14 cellular contexts compared by ENCODE assay signal in the genomic region with DNA sequence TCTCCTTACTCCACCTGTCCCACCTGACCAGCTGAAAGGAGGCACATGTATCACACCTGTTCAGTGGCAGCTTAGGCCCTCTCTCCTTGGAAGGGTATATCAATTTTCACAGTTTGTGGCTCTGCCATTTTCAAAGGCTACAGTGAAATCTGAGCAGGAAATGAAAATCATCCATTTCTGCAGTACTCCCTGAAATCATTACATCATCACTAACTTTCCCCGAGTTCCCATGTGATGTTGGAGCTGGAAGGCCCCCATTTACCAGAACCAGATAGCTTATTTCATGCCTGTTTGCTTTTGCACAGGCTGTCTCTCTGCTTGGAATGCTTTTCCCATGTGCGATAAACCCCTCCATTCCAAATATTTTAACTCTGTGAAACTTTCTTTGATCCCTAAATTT.
"Had no signal": no experiment of that assay in that cellular context is flagged by ENCODE, and none has a peak within 500 bp of the region (broad histone marks: within the 10 kb centered on the region; RNA-seq: fewer than 3 reads in every experiment).

No MANE protein-coding gene starts in this region.

- H3K4me3 Mint-ChIP-seq: activated CD4-positive, alpha-beta T cell treated with anti-CD3 and anti-CD28 coated beads, Interleukin-2, amount 10 ng/mL, durations not matched to agents 7 days and 5 days; activated T-helper 1 cell treated with anti-CD3 and anti-CD28 coated beads, Interleukin-12 subunit alpha, Interleukin-12 subunit beta, Interleukin-2, Interleukin-4 antibody, amounts not matched to agents 30 ng/mL and 10 ng/mL and 1 ng/mL, durations not matched to agents 14 hours and 24 hours and 36 hours; nephron progenitor cell; T-helper 2 cell treated with Interferon-gamma antibody and Interleukin-4, amounts not matched to agents 5 μg/mL and 100 μg/mL, for 36 hours had no signal

- DNase-seq: activated CD4-positive, alpha-beta T cell treated with anti-CD3 and anti-CD28 coated beads, Interleukin-2, amount 10 ng/mL, durations not matched to agents 7 days and 5 days; activated CD4-positive, CD25-positive, alpha-beta regulatory T cell; aorta; dermis blood vessel endothelial cell; kidney glomerular epithelial cell; mesendoderm; nephron progenitor cell; occipital lobe; stimulated activated naive CD8-positive, alpha-beta T cell treated with anti-CD3 and anti-CD28 coated beads, Interleukin-15, Interleukin-2, amounts not matched to agents 100 U/mL and 50 U/mL, for 24 hours; transverse colon had no signal

- H3K36me3 ChIP-seq: prostate gland, transverse colon had no signal

- H3K4me3 ChIP-seq: prostate gland, transverse colon had no signal

- H3K27me3 ChIP-seq: transverse colon had no signal

- H3K9me3 ChIP-seq: prostate gland, transverse colon had no signal

- H3K27ac ChIP-seq: epithelial cell of prostate, prostate gland, transverse colon had no signal

- H3K9me3 Mint-ChIP-seq: activated CD4-positive, alpha-beta T cell treated with anti-CD3 and anti-CD28 coated beads, Interleukin-2, amount 10 ng/mL, durations not matched to agents 7 days and 5 days; activated T-helper 1 cell treated with anti-CD3 and anti-CD28 coated beads, Interleukin-12 subunit alpha, Interleukin-12 subunit beta, Interleukin-2, Interleukin-4 antibody, amounts not matched to agents 30 ng/mL and 10 ng/mL and 1 ng/mL, durations not matched to agents 14 hours and 24 hours and 36 hours; T-helper 2 cell treated with Interferon-gamma antibody and Interleukin-4, amounts not matched to agents 5 μg/mL and 100 μg/mL, for 36 hours had no signal

- H3K4me1 ChIP-seq: prostate gland had no signal

- H3K27ac Mint-ChIP-seq: activated CD4-positive, alpha-beta T cell treated with anti-CD3 and anti-CD28 coated beads, Interleukin-2, amount 10 ng/mL, durations not matched to agents 7 days and 5 days; activated T-helper 1 cell treated with anti-CD3 and anti-CD28 coated beads, Interleukin-12 subunit alpha, Interleukin-12 subunit beta, Interleukin-2, Interleukin-4 antibody, amounts not matched to agents 30 ng/mL and 10 ng/mL and 1 ng/mL, durations not matched to agents 14 hours and 24 hours and 36 hours; nephron progenitor cell; T-helper 2 cell treated with Interferon-gamma antibody and Interleukin-4, amounts not matched to agents 5 μg/mL and 100 μg/mL, for 36 hours had no signal
